In the genomic region with DNA sequence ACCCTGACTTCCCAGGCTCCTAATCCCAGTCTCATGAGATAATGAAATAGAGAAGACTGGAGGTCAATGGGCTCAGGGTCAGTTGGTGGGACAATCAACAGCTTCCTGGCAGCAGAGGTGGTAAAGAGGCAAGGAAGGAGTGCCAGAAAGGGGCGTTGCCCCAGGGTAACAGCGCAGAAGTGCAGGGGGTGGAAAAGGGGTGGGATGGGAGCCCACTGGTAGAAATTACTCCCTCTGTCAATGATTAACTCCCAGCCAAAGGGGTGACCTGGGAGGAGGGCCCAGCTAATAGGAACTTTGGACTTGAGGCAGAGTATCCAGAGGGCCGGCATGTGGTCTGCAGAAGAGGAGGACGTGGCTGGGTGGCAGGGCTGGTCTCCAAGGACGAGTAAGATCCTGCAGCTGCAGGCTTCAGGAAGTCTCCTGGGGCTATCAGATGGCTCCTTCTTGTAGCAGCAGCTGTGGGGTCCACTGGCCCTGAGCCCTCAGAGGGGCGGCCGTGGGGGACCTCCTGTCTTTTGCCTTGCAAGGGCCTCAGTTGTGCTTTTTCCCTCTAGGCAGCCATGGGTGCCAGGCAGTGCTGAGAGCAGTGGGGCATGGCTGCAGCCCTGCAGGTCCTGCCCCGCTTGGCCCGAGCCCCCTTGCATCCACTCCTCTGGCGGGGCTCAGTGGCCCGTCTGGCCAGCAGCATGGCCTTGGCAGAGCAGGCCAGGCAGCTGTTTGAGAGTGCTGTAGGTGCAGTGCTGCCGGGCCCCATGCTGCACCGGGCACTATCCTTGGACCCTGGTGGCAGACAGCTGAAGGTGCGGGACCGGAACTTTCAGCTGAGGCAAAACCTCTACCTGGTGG, we compare ENCODE assay signal across 1 cellular context.
TF ChIP-seq lines count a peak whose summit lies in the region.

No MANE protein-coding gene starts in this region.

TF ChIP-seq in HepG2, 621 proteins besides CTCF, POLR2A, EP300 and RAD21 (continued from another document and continues in another):
- TF ChIP-seq, protein P1, sequence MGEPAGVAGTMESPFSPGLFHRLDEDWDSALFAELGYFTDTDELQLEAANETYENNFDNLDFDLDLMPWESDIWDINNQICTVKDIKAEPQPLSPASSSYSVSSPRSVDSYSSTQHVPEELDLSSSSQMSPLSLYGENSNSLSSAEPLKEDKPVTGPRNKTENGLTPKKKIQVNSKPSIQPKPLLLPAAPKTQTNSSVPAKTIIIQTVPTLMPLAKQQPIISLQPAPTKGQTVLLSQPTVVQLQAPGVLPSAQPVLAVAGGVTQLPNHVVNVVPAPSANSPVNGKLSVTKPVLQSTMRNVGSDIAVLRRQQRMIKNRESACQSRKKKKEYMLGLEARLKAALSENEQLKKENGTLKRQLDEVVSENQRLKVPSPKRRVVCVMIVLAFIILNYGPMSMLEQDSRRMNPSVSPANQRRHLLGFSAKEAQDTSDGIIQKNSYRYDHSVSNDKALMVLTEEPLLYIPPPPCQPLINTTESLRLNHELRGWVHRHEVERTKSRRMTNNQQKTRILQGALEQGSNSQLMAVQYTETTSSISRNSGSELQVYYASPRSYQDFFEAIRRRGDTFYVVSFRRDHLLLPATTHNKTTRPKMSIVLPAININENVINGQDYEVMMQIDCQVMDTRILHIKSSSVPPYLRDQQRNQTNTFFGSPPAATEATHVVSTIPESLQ (CRISPR knock-in tag; conservative IDR thresholded peaks at IDR 0.05), result no peak
- peak; percentile 95 for TF ChIP-seq ZNF878 (CRISPR knock-in tag; IDR thresholded peaks at IDR 0.05)
- TF ChIP-seq NFIC (IDR thresholded peaks at IDR 0.05; ENCODE audit: low read length), result peak; percentile 35; the same call in 1 of the 2 replicates
- TF ChIP-seq TGIF2 (CRISPR knock-in tag; IDR thresholded peaks at IDR 0.05), result peak; percentile 73; the same call in 1 of the 2 replicates
- TF ChIP-seq, protein P2, sequence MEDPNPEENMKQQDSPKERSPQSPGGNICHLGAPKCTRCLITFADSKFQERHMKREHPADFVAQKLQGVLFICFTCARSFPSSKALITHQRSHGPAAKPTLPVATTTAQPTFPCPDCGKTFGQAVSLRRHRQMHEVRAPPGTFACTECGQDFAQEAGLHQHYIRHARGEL (CRISPR knock-in tag; IDR thresholded peaks at IDR 0.05), result no peak
- TF ChIP-seq FOXK2 (IDR thresholded peaks at IDR 0.05), result no peak
- no peak for TF ChIP-seq U2AF1 (optimal IDR thresholded peaks at IDR 0.05; ENCODE audit: low read depth, low read length)
- TF ChIP-seq, protein P3, sequence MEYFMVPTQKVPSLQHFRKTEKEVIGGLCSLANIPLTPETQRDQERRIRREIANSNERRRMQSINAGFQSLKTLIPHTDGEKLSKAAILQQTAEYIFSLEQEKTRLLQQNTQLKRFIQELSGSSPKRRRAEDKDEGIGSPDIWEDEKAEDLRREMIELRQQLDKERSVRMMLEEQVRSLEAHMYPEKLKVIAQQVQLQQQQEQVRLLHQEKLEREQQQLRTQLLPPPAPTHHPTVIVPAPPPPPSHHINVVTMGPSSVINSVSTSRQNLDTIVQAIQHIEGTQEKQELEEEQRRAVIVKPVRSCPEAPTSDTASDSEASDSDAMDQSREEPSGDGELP (IDR thresholded peaks at IDR 0.05; ENCODE audit: borderline replicate concordance, low read depth), result peak; percentile 50; the same call in 1 of the 2 replicates
- no peak; the same call in none of the 2 replicates for TF ChIP-seq ZNF772 (CRISPR knock-in tag; IDR thresholded peaks at IDR 0.05)
- TF ChIP-seq, protein P4, sequence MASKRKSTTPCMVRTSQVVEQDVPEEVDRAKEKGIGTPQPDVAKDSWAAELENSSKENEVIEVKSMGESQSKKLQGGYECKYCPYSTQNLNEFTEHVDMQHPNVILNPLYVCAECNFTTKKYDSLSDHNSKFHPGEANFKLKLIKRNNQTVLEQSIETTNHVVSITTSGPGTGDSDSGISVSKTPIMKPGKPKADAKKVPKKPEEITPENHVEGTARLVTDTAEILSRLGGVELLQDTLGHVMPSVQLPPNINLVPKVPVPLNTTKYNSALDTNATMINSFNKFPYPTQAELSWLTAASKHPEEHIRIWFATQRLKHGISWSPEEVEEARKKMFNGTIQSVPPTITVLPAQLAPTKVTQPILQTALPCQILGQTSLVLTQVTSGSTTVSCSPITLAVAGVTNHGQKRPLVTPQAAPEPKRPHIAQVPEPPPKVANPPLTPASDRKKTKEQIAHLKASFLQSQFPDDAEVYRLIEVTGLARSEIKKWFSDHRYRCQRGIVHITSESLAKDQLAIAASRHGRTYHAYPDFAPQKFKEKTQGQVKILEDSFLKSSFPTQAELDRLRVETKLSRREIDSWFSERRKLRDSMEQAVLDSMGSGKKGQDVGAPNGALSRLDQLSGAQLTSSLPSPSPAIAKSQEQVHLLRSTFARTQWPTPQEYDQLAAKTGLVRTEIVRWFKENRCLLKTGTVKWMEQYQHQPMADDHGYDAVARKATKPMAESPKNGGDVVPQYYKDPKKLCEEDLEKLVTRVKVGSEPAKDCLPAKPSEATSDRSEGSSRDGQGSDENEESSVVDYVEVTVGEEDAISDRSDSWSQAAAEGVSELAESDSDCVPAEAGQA (IDR thresholded peaks at IDR 0.05; ENCODE audit: low read depth), result 0 out of 2 replicates have a peak, but pooled peaks have one; percentile 51
- TF ChIP-seq, protein P4 (CRISPR knock-in tag; IDR thresholded peaks at IDR 0.05; ENCODE audit: borderline replicate concordance), result no peak
- no peak for TF ChIP-seq ZFAT (CRISPR knock-in tag; conservative IDR thresholded peaks at IDR 0.05)
- TF ChIP-seq ATF7 (IDR thresholded peaks at IDR 0.05), result no peak
- TF ChIP-seq ATF7 (CRISPR knock-in tag; IDR thresholded peaks at IDR 0.05), result no peak
- TF ChIP-seq, protein P5, sequence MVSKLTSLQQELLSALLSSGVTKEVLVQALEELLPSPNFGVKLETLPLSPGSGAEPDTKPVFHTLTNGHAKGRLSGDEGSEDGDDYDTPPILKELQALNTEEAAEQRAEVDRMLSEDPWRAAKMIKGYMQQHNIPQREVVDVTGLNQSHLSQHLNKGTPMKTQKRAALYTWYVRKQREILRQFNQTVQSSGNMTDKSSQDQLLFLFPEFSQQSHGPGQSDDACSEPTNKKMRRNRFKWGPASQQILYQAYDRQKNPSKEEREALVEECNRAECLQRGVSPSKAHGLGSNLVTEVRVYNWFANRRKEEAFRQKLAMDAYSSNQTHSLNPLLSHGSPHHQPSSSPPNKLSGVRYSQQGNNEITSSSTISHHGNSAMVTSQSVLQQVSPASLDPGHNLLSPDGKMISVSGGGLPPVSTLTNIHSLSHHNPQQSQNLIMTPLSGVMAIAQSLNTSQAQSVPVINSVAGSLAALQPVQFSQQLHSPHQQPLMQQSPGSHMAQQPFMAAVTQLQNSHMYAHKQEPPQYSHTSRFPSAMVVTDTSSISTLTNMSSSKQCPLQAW (CRISPR knock-in tag; IDR thresholded peaks at IDR 0.05), result peak; percentile 99
- no peak for TF ChIP-seq ZNF550 (CRISPR knock-in tag; IDR thresholded peaks at IDR 0.05; ENCODE audit: borderline replicate concordance)
- TF ChIP-seq GZF1 (CRISPR knock-in tag; IDR thresholded peaks at IDR 0.05), result no peak
- TF ChIP-seq PHB2 (IDR thresholded peaks at IDR 0.05; ENCODE audit: partially characterized antibody), result no peak
- TF ChIP-seq HNRNPUL1 (IDR thresholded peaks at IDR 0.05; ENCODE audit: low read depth, low read length), result no peak
- TF ChIP-seq ASH2L (IDR thresholded peaks at IDR 0.05; ENCODE audit: insufficient read length, low read depth, low read length), result peak; percentile 46
- TF ChIP-seq ZNF557 (CRISPR knock-in tag; IDR thresholded peaks at IDR 0.05), result peak; percentile 37; the same call in 1 of the 2 replicates
- no peak for TF ChIP-seq TRIM24 (CRISPR knock-in tag; IDR thresholded peaks at IDR 0.05)
- TF ChIP-seq, protein P6, sequence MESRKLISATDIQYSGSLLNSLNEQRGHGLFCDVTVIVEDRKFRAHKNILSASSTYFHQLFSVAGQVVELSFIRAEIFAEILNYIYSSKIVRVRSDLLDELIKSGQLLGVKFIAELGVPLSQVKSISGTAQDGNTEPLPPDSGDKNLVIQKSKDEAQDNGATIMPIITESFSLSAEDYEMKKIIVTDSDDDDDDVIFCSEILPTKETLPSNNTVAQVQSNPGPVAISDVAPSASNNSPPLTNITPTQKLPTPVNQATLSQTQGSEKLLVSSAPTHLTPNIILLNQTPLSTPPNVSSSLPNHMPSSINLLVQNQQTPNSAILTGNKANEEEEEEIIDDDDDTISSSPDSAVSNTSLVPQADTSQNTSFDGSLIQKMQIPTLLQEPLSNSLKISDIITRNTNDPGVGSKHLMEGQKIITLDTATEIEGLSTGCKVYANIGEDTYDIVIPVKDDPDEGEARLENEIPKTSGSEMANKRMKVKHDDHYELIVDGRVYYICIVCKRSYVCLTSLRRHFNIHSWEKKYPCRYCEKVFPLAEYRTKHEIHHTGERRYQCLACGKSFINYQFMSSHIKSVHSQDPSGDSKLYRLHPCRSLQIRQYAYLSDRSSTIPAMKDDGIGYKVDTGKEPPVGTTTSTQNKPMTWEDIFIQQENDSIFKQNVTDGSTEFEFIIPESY (CRISPR knock-in tag; IDR thresholded peaks at IDR 0.05), result no peak
- TF ChIP-seq, protein P7, sequence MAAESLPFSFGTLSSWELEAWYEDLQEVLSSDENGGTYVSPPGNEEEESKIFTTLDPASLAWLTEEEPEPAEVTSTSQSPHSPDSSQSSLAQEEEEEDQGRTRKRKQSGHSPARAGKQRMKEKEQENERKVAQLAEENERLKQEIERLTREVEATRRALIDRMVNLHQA (CRISPR knock-in tag; IDR thresholded peaks at IDR 0.05), result no peak
- TF ChIP-seq AHR (CRISPR knock-in tag; IDR thresholded peaks at IDR 0.05), result no peak
- TF ChIP-seq FOXC1 (CRISPR knock-in tag; IDR thresholded peaks at IDR 0.05; ENCODE audit: borderline replicate concordance), result peak; percentile 56; the same call in 1 of the 2 replicates
- TF ChIP-seq ZBTB7A (CRISPR knock-in tag; IDR thresholded peaks at IDR 0.05), result peak; percentile 75; the same call in 1 of the 2 replicates
- TF ChIP-seq, protein P8, sequence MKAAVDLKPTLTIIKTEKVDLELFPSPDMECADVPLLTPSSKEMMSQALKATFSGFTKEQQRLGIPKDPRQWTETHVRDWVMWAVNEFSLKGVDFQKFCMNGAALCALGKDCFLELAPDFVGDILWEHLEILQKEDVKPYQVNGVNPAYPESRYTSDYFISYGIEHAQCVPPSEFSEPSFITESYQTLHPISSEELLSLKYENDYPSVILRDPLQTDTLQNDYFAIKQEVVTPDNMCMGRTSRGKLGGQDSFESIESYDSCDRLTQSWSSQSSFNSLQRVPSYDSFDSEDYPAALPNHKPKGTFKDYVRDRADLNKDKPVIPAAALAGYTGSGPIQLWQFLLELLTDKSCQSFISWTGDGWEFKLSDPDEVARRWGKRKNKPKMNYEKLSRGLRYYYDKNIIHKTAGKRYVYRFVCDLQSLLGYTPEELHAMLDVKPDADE (CRISPR knock-in tag; IDR thresholded peaks at IDR 0.05), result no peak
- TF ChIP-seq, protein P9, sequence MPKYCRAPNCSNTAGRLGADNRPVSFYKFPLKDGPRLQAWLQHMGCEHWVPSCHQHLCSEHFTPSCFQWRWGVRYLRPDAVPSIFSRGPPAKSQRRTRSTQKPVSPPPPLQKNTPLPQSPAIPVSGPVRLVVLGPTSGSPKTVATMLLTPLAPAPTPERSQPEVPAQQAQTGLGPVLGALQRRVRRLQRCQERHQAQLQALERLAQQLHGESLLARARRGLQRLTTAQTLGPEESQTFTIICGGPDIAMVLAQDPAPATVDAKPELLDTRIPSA (CRISPR knock-in tag; IDR thresholded peaks at IDR 0.05; ENCODE audit: borderline replicate concordance), result no peak
- 0 out of 2 replicates have a peak, but pooled peaks have one; percentile 71 for TF ChIP-seq SNAPC2 (CRISPR knock-in tag; IDR thresholded peaks at IDR 0.05)
- TF ChIP-seq ZBTB8A (CRISPR knock-in tag; IDR thresholded peaks at IDR 0.05; ENCODE audit: borderline replicate concordance, low read depth), result peak; percentile 81; the same call in 1 of the 2 replicates
- TF ChIP-seq BCL6 (CRISPR knock-in tag; IDR thresholded peaks at IDR 0.05), result peak; percentile 7
- peak; percentile 55; the same call in 1 of the 2 replicates for TF ChIP-seq SALL1 (CRISPR knock-in tag; IDR thresholded peaks at IDR 0.05)
- peak; percentile 30; the same call in 1 of the 2 replicates for TF ChIP-seq ZNF615 (CRISPR knock-in tag; IDR thresholded peaks at IDR 0.05; ENCODE audit: borderline replicate concordance)
- TF ChIP-seq ZNF331 (CRISPR knock-in tag; IDR thresholded peaks at IDR 0.05), result peak; percentile 51; the same call in 1 of the 2 replicates
- peak; percentile 82; the same call in 1 of the 2 replicates for TF ChIP-seq ZNF44 (CRISPR knock-in tag; IDR thresholded peaks at IDR 0.05)
- peak; percentile 55 for TF ChIP-seq GABPB1 (CRISPR knock-in tag; IDR thresholded peaks at IDR 0.05)
- no peak for TF ChIP-seq FIP1L1 (IDR thresholded peaks at IDR 0.05; ENCODE audit: borderline replicate concordance, insufficient read depth, low read depth, low read length)
- no peak for TF ChIP-seq ZNF777 (CRISPR knock-in tag; IDR thresholded peaks at IDR 0.05)
- no peak for TF ChIP-seq HMG20B (CRISPR knock-in tag; conservative IDR thresholded peaks at IDR 0.05)
- TF ChIP-seq MIXL1 (CRISPR knock-in tag; IDR thresholded peaks at IDR 0.05), result peak; percentile 61
- no peak for TF ChIP-seq RARG (CRISPR knock-in tag; IDR thresholded peaks at IDR 0.05; ENCODE audit: low read depth)
- TF ChIP-seq ZFP36L1 (CRISPR knock-in tag; IDR thresholded peaks at IDR 0.05), result no peak
- no peak for TF ChIP-seq SMARCE1 (IDR thresholded peaks at IDR 0.05; ENCODE audit: borderline replicate concordance)
- no peak for TF ChIP-seq ZNF333 (CRISPR knock-in tag; IDR thresholded peaks at IDR 0.05; ENCODE audit: borderline replicate concordance)
